18 cellular contexts compared by ENCODE assay signal in genomic region chr11:121559812-121560211, GRCh38.
"Had no signal": no experiment of that assay in that cellular context is flagged by ENCODE, and none has a peak within 500 bp of the region (broad histone marks: within the 10 kb centered on the region; RNA-seq: fewer than 3 reads in every experiment).

No MANE protein-coding gene starts in this region.

- H3K4me2 ChIP-seq: smooth muscle cell had no signal

- H3K4me1 ChIP-seq: prostate gland had no signal

- H3K4me3 Mint-ChIP-seq: nephron had no signal

- H3K9me3 Mint-ChIP-seq: nephron had no signal

- H3K9me3 ChIP-seq: left lung, mucosa of descending colon, prostate gland had no signal

- DNase-seq: activated naive CD4-positive, alpha-beta T cell; activated T-cell treated with anti-CD3 and anti-CD28 coated beads for 4 hours; dorsolateral prefrontal cortex; left lung; mucosa of descending colon; occipital lobe; right cardiac atrium; stimulated activated CD4-positive, alpha-beta T cell treated with anti-CD3 and anti-CD28 coated beads, Interleukin-4, amount 100 ng/mL, for 4 hours; stimulated activated CD8-positive, alpha-beta memory T cell treated with anti-CD3 and anti-CD28 coated beads, Interleukin-4, amount 100 ng/mL, for 48 hours; stimulated activated naive CD4-positive, alpha-beta T cell treated with Interleukin-2 at 50 U/mL for 16 hours; T-helper 9 cell; trophoblast cell had no signal

- H3K27ac Mint-ChIP-seq: nephron had no signal

- H3K27ac ChIP-seq: cardiac muscle cell, dorsolateral prefrontal cortex, left lung, prostate gland had no signal

- H3K36me3 ChIP-seq: cardiac muscle cell, prostate gland had no signal

- FAIRE-seq: endometrium, keratinocyte had no signal

- H3K4me3 ChIP-seq: cardiac muscle cell, dorsolateral prefrontal cortex, left lung, mucosa of descending colon, prostate gland, smooth muscle cell had no signal

- H3K27me3 ChIP-seq: cardiac muscle cell, dorsolateral prefrontal cortex, left lung had no signal
